8 cellular contexts compared by ENCODE assay signal in genomic region chr2:226799211-226799975, GRCh38. TPM values are rescaled to one million over a fixed set of nuclear protein-coding genes. Genes with fewer than 3 reads are reported as not detected.
DNase-seq lines count a peak whose midpoint lies in the region; ATAC-seq and TF ChIP-seq lines count a peak whose summit lies in the region.

Gene IRS1, minus strand, starts transcription at chr2:226799820. Its CDS starts 1,082 bp downstream, at chr2:226798738.

- peak within 1 kb of the TSS; percentile 79 for H3K4me3 ChIP-seq in epithelial cell of esophagus (ENCODE audit: low read length)
- H3K4me3 ChIP-seq in mononuclear cell (ENCODE audit: low read length), result peak within 1 kb of the TSS; percentile 47

- DNase-seq in AML-193 (lab: John Stamatoyannopoulos, UW) (peak; percentile 14 to 21), NCI-H526 treated with DMSO at 0.1 percent for 48 hours (lab: John Stamatoyannopoulos, UW) (peak; percentile 17), epithelial cell of esophagus (ENCODE audit: low read depth) (peak; percentile 78)
- peak; percentile 68 for DNase-seq in activated CD8-positive, alpha-beta memory T cell treated with anti-CD3 and anti-CD28 coated beads, Interleukin-2, amount 50 U/mL, for 4 hours
- DNase-seq in stimulated activated effector memory CD8-positive, alpha-beta T cell treated with anti-CD3 and anti-CD28 coated beads, Interleukin-12 subunit alpha, Interleukin-12 subunit beta, amount 100 ng/mL, for 72 hours (ENCODE audit: low spot score in 2 of 2), result peak; percentile 28 to 75

- no peaks in the 10 kb centered on the region for H3K9me3 Mint-ChIP-seq in stimulated activated effector memory CD8-positive, alpha-beta T cell treated with anti-CD3 and anti-CD28 coated beads, Interleukin-12 subunit alpha, Interleukin-12 subunit beta, amount 100 ng/mL, for 72 hours

- peaks cover 24% of the 10 kb centered on the region for H3K4me1 ChIP-seq in mononuclear cell (ENCODE audit: insufficient read depth, low read length)

- TF ChIP-seq CTCF in epithelial cell of esophagus (IDR thresholded peaks at IDR 0.05; ENCODE audit: insufficient read depth, low read depth, low read length, missing control alignments), result no peak

- H3K36me3 Mint-ChIP-seq in stimulated activated effector memory CD8-positive, alpha-beta T cell treated with anti-CD3 and anti-CD28 coated beads, Interleukin-12 subunit alpha, Interleukin-12 subunit beta, amount 100 ng/mL, for 72 hours, result no peaks in the 10 kb centered on the region

- no peaks in the 10 kb centered on the region for H3K9me3 ChIP-seq in mononuclear cell (ENCODE audit: low read depth, low read length)

- H3K4me3 Mint-ChIP-seq in stimulated activated effector memory CD8-positive, alpha-beta T cell treated with anti-CD3 and anti-CD28 coated beads, Interleukin-12 subunit alpha, Interleukin-12 subunit beta, amount 100 ng/mL, for 72 hours, result peak within 1 kb of the TSS; percentile 75

- no peak within 1 kb of the TSS for H3K27ac Mint-ChIP-seq in stimulated activated effector memory CD8-positive, alpha-beta T cell treated with anti-CD3 and anti-CD28 coated beads, Interleukin-12 subunit alpha, Interleukin-12 subunit beta, amount 100 ng/mL, for 72 hours

- peaks cover 41% of the 10 kb centered on the region for H3K27me3 ChIP-seq in mononuclear cell (ENCODE audit: insufficient read depth, low read length)

- ATAC-seq in GM18909 (IDR thresholded peaks at IDR 0.05; ENCODE audit: poor library complexity, unreplicated experiment) (peak; percentile 34), HG03139 (IDR thresholded peaks at IDR 0.05; ENCODE audit: unreplicated experiment) (peak; percentile 30)
- ATAC-seq in stimulated activated effector memory CD8-positive, alpha-beta T cell treated with anti-CD3 and anti-CD28 coated beads, Interleukin-12 subunit alpha, Interleukin-12 subunit beta, amount 100 ng/mL, for 72 hours, result peak; percentile 64

- H3K4me1 Mint-ChIP-seq in stimulated activated effector memory CD8-positive, alpha-beta T cell treated with anti-CD3 and anti-CD28 coated beads, Interleukin-12 subunit alpha, Interleukin-12 subunit beta, amount 100 ng/mL, for 72 hours, result peaks cover 34% of the 10 kb centered on the region

RNA-seq across cellular contexts. Expression of gene IRS1, which starts in this region (rescaled TPM):
- 2.3 TPM for total RNA-seq in mononuclear cell

Comparison
In these comparisons a context has a peak if more than half of its experiments do, and no peak if none do; other contexts are left out.
1. Peak in every context shown above with its lines: DNase-seq, ATAC-seq and H3K4me3 ChIP-seq.
2. DNase-seq: peak in every context shown above with its lines; median percentile 78 in epithelial cell of esophagus; 68 in activated CD8-positive, alpha-beta memory T cell treated with anti-CD3 and anti-CD28 coated beads, Interleukin-2, amount 50 U/mL, for 4 hours; 52 in stimulated activated effector memory CD8-positive, alpha-beta T cell treated with anti-CD3 and anti-CD28 coated beads, Interleukin-12 subunit alpha, Interleukin-12 subunit beta, amount 100 ng/mL, for 72 hours; 18 in AML-193; 17 in NCI-H526 treated with DMSO at 0.1 percent for 48 hours.